ENCODE assay signal across 11 cellular contexts in the genomic region with DNA sequence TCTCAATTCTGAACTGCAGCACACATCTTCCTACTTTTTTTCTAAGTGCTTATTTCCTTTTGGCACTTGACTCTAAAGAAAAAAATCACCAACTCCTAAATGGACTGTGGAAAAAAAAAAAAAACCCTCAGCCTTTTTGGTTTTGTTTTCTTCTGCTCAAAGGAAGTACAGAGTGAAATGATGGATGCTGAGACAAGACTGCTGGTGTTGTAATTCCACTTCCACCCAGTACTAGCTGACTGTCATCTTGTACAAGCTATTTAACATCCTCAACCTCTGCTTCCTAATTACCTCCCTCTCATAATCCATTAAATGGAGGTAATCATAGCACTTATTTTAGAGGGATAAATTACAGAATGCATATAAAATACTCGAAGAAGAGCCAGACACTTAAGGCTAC.
DNase-seq lines count a peak whose midpoint lies in the region; ATAC-seq and TF ChIP-seq lines count a peak whose summit lies in the region.
"Had no signal": no experiment of that assay in that cellular context is flagged by ENCODE, and none has a peak within 500 bp of the region (broad histone marks: within the 10 kb centered on the region; RNA-seq: fewer than 3 reads in every experiment).

No MANE protein-coding gene starts in this region.

- peaks cover 17 to 40% of the 10 kb centered on the region in 2 donors for H3K4me1 ChIP-seq in adrenal gland (replicated peaks in 1 of 2)
- H3K4me1 ChIP-seq in lower lobe of right lung, result peaks cover 27% of the 10 kb centered on the region
- H3K4me1 ChIP-seq in esophagus muscularis mucosa, result peaks cover 13 to 27% (median 20%) of the 10 kb centered on the region in 4 donors

- DNase-seq in AG10803 (ENCODE audit: low read depth), result peak; percentile 44
- peak; percentile 12 for DNase-seq in HFFc6
- DNase-seq in adrenal gland, result no peak
- DNase-seq in lower lobe of right lung, result no peak
- DNase-seq in activated CD4-positive, alpha-beta memory T cell treated with anti-CD3 and anti-CD28 coated beads for 36 hours, result no peak
- DNase-seq in superior temporal gyrus (ENCODE audit: extremely low spot score), result no peak
- DNase-seq in esophagus muscularis mucosa (ENCODE audit: extremely low spot score), result no peak
- no peak for DNase-seq in cerebellum (ENCODE audit: low spot score)
- DNase-seq: activated T-cell treated with anti-CD3 and anti-CD28 coated beads, Interleukin-2, amount 50 U/mL, for 24 hours; NCI-H748 treated with DMSO at 0.1 percent for 48 hours; T-helper 9 cell had no signal

- H3K27ac Mint-ChIP-seq in HFFc6, result peak overlapping the region; percentile 95
- H3K27ac Mint-ChIP-seq in activated CD4-positive, alpha-beta memory T cell treated with anti-CD3 and anti-CD28 coated beads for 36 hours, result no peak overlapping the region

- CTCF ChIA-PET in activated CD4-positive, alpha-beta memory T cell treated with anti-CD3 and anti-CD28 coated beads for 36 hours (lab: Charles Lee), result interaction anchor here (1.0 to 1.3 kb wide), 3 partner anchors 10 to 363 kb away, joined by 3 to 4 read pairs (median 4); no protein-coding TSS in a partner anchor

- no peak for TF ChIP-seq EP300 in esophagus muscularis mucosa (IDR thresholded peaks at IDR 0.05)

- H3K9me3 ChIP-seq in adrenal gland (replicated peaks in 1 of 3) (no peaks in the 10 kb centered on the region), lower lobe of right lung (no peaks in the 10 kb centered on the region), esophagus muscularis mucosa (no peaks in the 10 kb centered on the region)

- H3K36me3 Mint-ChIP-seq in HFFc6 (ENCODE audit: low read depth), result peaks cover 4% of the 10 kb centered on the region; the same call in 1 of the 2 replicates
- H3K36me3 Mint-ChIP-seq in activated CD4-positive, alpha-beta memory T cell treated with anti-CD3 and anti-CD28 coated beads for 36 hours, result peaks cover 7% of the 10 kb centered on the region

- H3K4me3 Mint-ChIP-seq in HFFc6, result no peak overlapping the region
- H3K4me3 Mint-ChIP-seq in activated CD4-positive, alpha-beta memory T cell treated with anti-CD3 and anti-CD28 coated beads for 36 hours, result no peak overlapping the region
- H3K4me3 Mint-ChIP-seq: activated T-cell treated with anti-CD3 and anti-CD28 coated beads, Interleukin-2, amount 50 U/mL, for 24 hours had no signal

- H3K4me1 Mint-ChIP-seq in HFFc6 (ENCODE audit: low read depth), result peaks cover 72% of the 10 kb centered on the region
- peaks cover 34% of the 10 kb centered on the region for H3K4me1 Mint-ChIP-seq in activated CD4-positive, alpha-beta memory T cell treated with anti-CD3 and anti-CD28 coated beads for 36 hours (ENCODE audit: low read depth)

- intact Hi-C loops in adrenal gland (cut with DNase I) (no loop called here), lower lobe of right lung (cut with DNase I) (no loop called here), esophagus muscularis mucosa (cut with DNase I) (no loop called here)
- intact Hi-C loops in activated CD4-positive, alpha-beta memory T cell treated with anti-CD3 and anti-CD28 coated beads for 36 hours (cut with micrococcal nuclease), result loop anchor here (1.0 to 5.0 kb wide), 4 partner anchors 12 to 313 kb away; no protein-coding TSS in a partner anchor

- no peaks in the 10 kb centered on the region for H3K9me3 Mint-ChIP-seq in HFFc6
- no peaks in the 10 kb centered on the region for H3K9me3 Mint-ChIP-seq in activated CD4-positive, alpha-beta memory T cell treated with anti-CD3 and anti-CD28 coated beads for 36 hours
- H3K9me3 Mint-ChIP-seq: activated T-cell treated with anti-CD3 and anti-CD28 coated beads, Interleukin-2, amount 50 U/mL, for 24 hours had no signal

- WGBS in adrenal gland, 4 donors, result 47 to 73% (median 69%) methylated on average over 1 of the region's 1 CpG
- WGBS in esophagus muscularis mucosa, result 50% methylated on average over 1 of the region's 1 CpG

- H3K27me3 Mint-ChIP-seq in HFFc6 (ENCODE audit: insufficient read depth), result no peaks in the 10 kb centered on the region
- H3K27me3 Mint-ChIP-seq in activated CD4-positive, alpha-beta memory T cell treated with anti-CD3 and anti-CD28 coated beads for 36 hours, result no peaks in the 10 kb centered on the region
- H3K27me3 Mint-ChIP-seq: activated T-cell treated with anti-CD3 and anti-CD28 coated beads, Interleukin-2, amount 50 U/mL, for 24 hours had no signal

- no peaks in the 10 kb centered on the region for H3K36me3 ChIP-seq in adrenal gland (replicated peaks in 1 of 2)
- peaks cover 10% of the 10 kb centered on the region for H3K36me3 ChIP-seq in lower lobe of right lung
- peaks cover 0 to 9% (median 2%) of the 10 kb centered on the region in 4 donors for H3K36me3 ChIP-seq in esophagus muscularis mucosa

- H3K4me3 ChIP-seq in AG10803 (ENCODE audit: low read length) (no peak overlapping the region), adrenal gland (no peak overlapping the region), lower lobe of right lung (no peak overlapping the region), esophagus muscularis mucosa (no peak overlapping the region)

- POLR2A ChIA-PET in activated CD4-positive, alpha-beta memory T cell treated with anti-CD3 and anti-CD28 coated beads for 36 hours (lab: Charles Lee), result interaction anchor here (0.6 kb wide), 1 partner anchor 197 kb away, joined by 3 read pairs; no protein-coding TSS in a partner anchor

- H3K27ac ChIP-seq in adrenal gland (peak overlapping the region in 4 of 5 donors; percentile 23 to 69 (median 51)), lower lobe of right lung (no peak overlapping the region), esophagus muscularis mucosa (replicated peaks in 1 of 4) (peak overlapping the region in 2 of 4 donors; percentile 24 to 37)

- TF ChIP-seq CTCF in AG10803 (conservative IDR thresholded peaks at IDR 0.05; ENCODE audit: low read length) (no peak), HFFc6 (IDR thresholded peaks at IDR 0.05) (no peak), adrenal gland (IDR thresholded peaks at IDR 0.05) (peak in 4 of 6 experiments; percentile 13 to 21 (median 16)), lower lobe of right lung (IDR thresholded peaks at IDR 0.05) (no peak), esophagus muscularis mucosa (IDR thresholded peaks at IDR 0.05) (peak in 1 of 3 experiments; percentile 18)

- TF ChIP-seq POLR2A in adrenal gland (IDR thresholded peaks at IDR 0.05) (no peak), esophagus muscularis mucosa (IDR thresholded peaks at IDR 0.05; ENCODE audit: low read depth) (no peak)

- ATAC-seq in lower lobe of right lung, result peak; percentile 54 to 55

- H3K27me3 ChIP-seq in adrenal gland, result no peaks in the 10 kb centered on the region
- H3K27me3 ChIP-seq in lower lobe of right lung (ENCODE audit: low read depth), result no peaks in the 10 kb centered on the region
- no peaks in the 10 kb centered on the region for H3K27me3 ChIP-seq in esophagus muscularis mucosa

Comparison
In these comparisons a context has a peak if more than half of its experiments do, and no peak if none do; other contexts are left out.
1. DNase-seq: peak in AG10803 (single experiment) and HFFc6 (single experiment); none in adrenal gland (0 of 7), lower lobe of right lung (single experiment), activated CD4-positive, alpha-beta memory T cell treated with anti-CD3 and anti-CD28 coated beads for 36 hours (single experiment), superior temporal gyrus (single experiment), esophagus muscularis mucosa (single experiment) and cerebellum (single experiment).
2. CTCF ChIP-seq: peak in adrenal gland (4 of 6); none in AG10803 (single experiment), HFFc6 (single experiment) and lower lobe of right lung (single experiment).